In genomic region chr15:31399544-31400171, GRCh38 we compare ENCODE assay signal across 12 cellular contexts.
DNase-seq lines count a peak whose midpoint lies in the region; ATAC-seq, FAIRE-seq and TF ChIP-seq lines count a peak whose summit lies in the region.
"Had no signal": no experiment of that assay in that cellular context is flagged by ENCODE, and none has a peak within 500 bp of the region (broad histone marks: within the 10 kb centered on the region; RNA-seq: fewer than 3 reads in every experiment).

No MANE protein-coding gene starts in this region.

- peaks cover 54% of the 10 kb centered on the region for H3K4me1 Mint-ChIP-seq in activated CD8-positive, alpha-beta T cell treated with anti-CD3 and anti-CD28 coated beads for 36 hours (ENCODE audit: low read depth)

- no peak overlapping the region for H3K4me3 Mint-ChIP-seq in activated CD8-positive, alpha-beta T cell treated with anti-CD3 and anti-CD28 coated beads for 36 hours
- H3K4me3 Mint-ChIP-seq: neural crest cell had no signal

- peaks cover 0 to 44% of the 10 kb centered on the region in 2 donors for H3K4me1 ChIP-seq in right atrium auricular region

- FAIRE-seq in urothelium cell line (lab: Jason Lieb, UNC) = no peak

- H3K27me3 ChIP-seq in right atrium auricular region = no peaks in the 10 kb centered on the region

- H3K36me3 Mint-ChIP-seq in activated CD8-positive, alpha-beta T cell treated with anti-CD3 and anti-CD28 coated beads for 36 hours (ENCODE audit: low read depth) = peaks cover 2% of the 10 kb centered on the region

- DNase-seq in right atrium auricular region (ENCODE audit: low spot score) (no peak), left cardiac atrium (no peak), fibroblast of peridontal ligament (ENCODE audit: extremely low read depth) (peak; percentile 35), urothelium cell line (ENCODE audit: low spot score) (peak; percentile 2), T1000 (lab: John Stamatoyannopoulos, UW) (no peak), NCI-H1048 (lab: John Stamatoyannopoulos, UW) (no peak)
- peak; percentile 80 for DNase-seq in activated CD8-positive, alpha-beta T cell treated with anti-CD3 and anti-CD28 coated beads for 36 hours
- DNase-seq: Calu3, NCI-H2029, OCI-M1 had no signal

- no peaks in the 10 kb centered on the region for H3K27me3 Mint-ChIP-seq in activated CD8-positive, alpha-beta T cell treated with anti-CD3 and anti-CD28 coated beads for 36 hours

- H3K4me3 ChIP-seq in right atrium auricular region = no peak overlapping the region

- intact Hi-C loops in left cardiac atrium (cut with DNase I) = loop anchor here (10.0 kb wide), 2 partner anchors 65 to 85 kb away; no protein-coding TSS in a partner anchor
- intact Hi-C loops in activated CD8-positive, alpha-beta T cell treated with anti-CD3 and anti-CD28 coated beads for 36 hours (cut with micrococcal nuclease) = no loop called here

- ATAC-seq in left cardiac atrium = no peak
- peak; percentile 84 for ATAC-seq in activated CD8-positive, alpha-beta T cell treated with anti-CD3 and anti-CD28 coated beads for 36 hours
- ATAC-seq in GM21737 (IDR thresholded peaks at IDR 0.05; ENCODE audit: unreplicated experiment) = no peak

- H3K9me3 ChIP-seq in right atrium auricular region = no peaks in the 10 kb centered on the region

- no peaks in the 10 kb centered on the region for H3K36me3 ChIP-seq in right atrium auricular region

- POLR2A ChIA-PET in activated CD8-positive, alpha-beta T cell treated with anti-CD3 and anti-CD28 coated beads for 36 hours (lab: Charles Lee) = interaction anchor here (1.7 kb wide), 1 partner anchor 37 kb away, joined by 7 read pairs; no protein-coding TSS in a partner anchor

- peak overlapping the region; percentile 78 for H3K27ac Mint-ChIP-seq in activated CD8-positive, alpha-beta T cell treated with anti-CD3 and anti-CD28 coated beads for 36 hours

- H3K27ac ChIP-seq in right atrium auricular region = peak overlapping the region; percentile 31 to 32

- H3K9me3 Mint-ChIP-seq in activated CD8-positive, alpha-beta T cell treated with anti-CD3 and anti-CD28 coated beads for 36 hours = peaks cover 3% of the 10 kb centered on the region
- H3K9me3 Mint-ChIP-seq: neural crest cell had no signal

- no peak for TF ChIP-seq CTCF in right atrium auricular region (IDR thresholded peaks at IDR 0.05)
- no peak for TF ChIP-seq CTCF in activated CD8-positive, alpha-beta T cell treated with anti-CD3 and anti-CD28 coated beads for 36 hours (IDR thresholded peaks at IDR 0.05)

- CTCF ChIA-PET in activated CD8-positive, alpha-beta T cell treated with anti-CD3 and anti-CD28 coated beads for 36 hours (lab: Charles Lee) = interaction anchor here (0.6 to 2.5 kb wide), 7 partner anchors 10 to 96 kb away, joined by 3 to 9 read pairs (median 4); no protein-coding TSS in a partner anchor

Comparison
In these comparisons a context has a peak if more than half of its experiments do, and no peak if none do; other contexts are left out.
1. DNase-seq: peak in activated CD8-positive, alpha-beta T cell treated with anti-CD3 and anti-CD28 coated beads for 36 hours (single experiment), fibroblast of peridontal ligament (single experiment) and urothelium cell line (single experiment); none in right atrium auricular region (single experiment), left cardiac atrium (single experiment), T1000 (single experiment) and NCI-H1048 (single experiment).